In genomic region chr1:109807398-109807795, GRCh38 we compare ENCODE assay signal across 22 cellular contexts. TPM values are rescaled to one million over a fixed set of nuclear protein-coding genes. Genes with fewer than 3 reads are reported as not detected.
DNase-seq lines count a peak whose midpoint lies in the region; ATAC-seq and TF ChIP-seq lines count a peak whose summit lies in the region.
"Had no signal": no experiment of that assay in that cellular context is flagged by ENCODE, and none has a peak within 500 bp of the region (broad histone marks: within the 10 kb centered on the region; RNA-seq: fewer than 3 reads in every experiment).

No MANE protein-coding gene starts in this region.

- no peak overlapping the region for H3K9ac ChIP-seq in stomach smooth muscle (ENCODE audit: low read length in 2 of 2)

- no peaks in the 10 kb centered on the region for H3K9me3 ChIP-seq in PC-9 (ENCODE audit: insufficient read depth, low read depth)
- no peaks in the 10 kb centered on the region for H3K9me3 ChIP-seq in lower lobe of right lung
- no peaks in the 10 kb centered on the region for H3K9me3 ChIP-seq in stomach smooth muscle (ENCODE audit: control insufficient read depth in 2 of 2, low read length in 2 of 2)
- H3K9me3 ChIP-seq: adrenal gland, suprapubic skin had no signal

- CTCF ChIA-PET in PC-9 (lab: Charles Lee): interaction anchor here (0.5 kb wide), 1 partner anchor 141 kb away, joined by 5 read pairs; no protein-coding TSS in a partner anchor

- intact Hi-C loops in PC-9 (cut with micrococcal nuclease; ENCODE audit: unreplicated experiment): no loop called here
- intact Hi-C loops in lower lobe of right lung (cut with DNase I): no loop called here

- H3K27me3 ChIP-seq in PC-9 (ENCODE audit: insufficient read depth, low read depth): no peaks in the 10 kb centered on the region
- no peaks in the 10 kb centered on the region for H3K27me3 ChIP-seq in lower lobe of right lung (ENCODE audit: low read depth)
- H3K27me3 ChIP-seq in stomach smooth muscle (ENCODE audit: control insufficient read depth in 1 of 2, insufficient read depth in 2 of 2, low read length in 2 of 2): no peaks in the 10 kb centered on the region
- H3K27me3 ChIP-seq: adrenal gland, suprapubic skin had no signal

- peaks cover 23% of the 10 kb centered on the region; the same call in 1 of the 2 replicates for H3F3A ChIP-seq in PC-9 (ENCODE audit: insufficient read depth, low read depth)

- DNase-seq in activated effector memory CD4-positive, alpha-beta T cell treated with anti-CD3 and anti-CD28 coated beads, Interleukin-2, amount 50 U/mL, for 16 hours: peak; percentile 43
- DNase-seq in activated effector memory CD4-positive, alpha-beta T cell treated with Interleukin-2 at 50 U/mL for 16 hours: no peak
- DNase-seq in PC-9 (no peak), lower lobe of right lung (no peak), DMS53 treated with DMSO at 0.1 percent for 48 hours (lab: John Stamatoyannopoulos, UW; ENCODE audit: unreplicated experiment) (no peak)
- DNase-seq: activated CD8-positive, alpha-beta T cell treated with anti-CD3 and anti-CD28 coated beads, Interleukin-2, amount 10 ng/mL, durations not matched to agents 7 days and 5 days; DMS 273 treated with DMSO at 0.1 percent for 48 hours; GF-D8; NCI-H187 treated with DMSO at 0.1 percent for 48 hours; NCI-H2227 treated with DMSO at 0.1 percent for 48 hours; NCI-H748 treated with DMSO at 0.1 percent for 48 hours; occipital lobe; Right ventricle myocardium superior had no signal

- H3K79me2 ChIP-seq in PC-9 (ENCODE audit: low read depth): no peaks in the 10 kb centered on the region

- no peak overlapping the region for H3K4me2 ChIP-seq in PC-9

- H4K20me1 ChIP-seq in PC-9 (ENCODE audit: insufficient read depth): no peaks in the 10 kb centered on the region

- no TSS peak for BruUV-seq in PC-9 (replicated peaks; lab: Mats Ljungman, UMichigan)

- TF ChIP-seq CTCF in PC-9 (conservative IDR thresholded peaks at IDR 0.05): no peak
- TF ChIP-seq CTCF in lower lobe of right lung (IDR thresholded peaks at IDR 0.05): no peak

- peaks cover 24% of the 10 kb centered on the region for H3K4me1 ChIP-seq in PC-9 (replicated peaks; ENCODE audit: insufficient read depth)
- H3K4me1 ChIP-seq in lower lobe of right lung: peaks cover 41% of the 10 kb centered on the region
- H3K4me1 ChIP-seq in stomach smooth muscle (ENCODE audit: control insufficient read depth, insufficient read depth, low read length): peaks cover 35% of the 10 kb centered on the region
- H3K4me1 ChIP-seq: adrenal gland had no signal

- H3K27ac ChIP-seq in PC-9: 0 out of 2 replicates have a peak overlapping the region, but pooled peaks have one; percentile 10
- peak overlapping the region; percentile 18 for H3K27ac ChIP-seq in lower lobe of right lung
- H3K27ac ChIP-seq in stomach smooth muscle (ENCODE audit: low read length): peak overlapping the region; percentile 60
- H3K27ac ChIP-seq: adrenal gland, coronary artery, suprapubic skin had no signal

- H3K36me3 ChIP-seq in PC-9 (ENCODE audit: low read depth) (no peaks in the 10 kb centered on the region), lower lobe of right lung (no peaks in the 10 kb centered on the region), stomach smooth muscle (ENCODE audit: control insufficient read depth in 2 of 2, insufficient read depth in 2 of 2, low read length in 2 of 2) (no peaks in the 10 kb centered on the region)
- H3K36me3 ChIP-seq: adrenal gland, suprapubic skin had no signal

- H3K4me3 ChIP-seq in PC-9 (no peak overlapping the region), lower lobe of right lung (no peak overlapping the region), stomach smooth muscle (ENCODE audit: low read length in 2 of 2) (no peak overlapping the region)
- H3K4me3 ChIP-seq: adrenal gland, coronary artery, suprapubic skin had no signal

- POLR2A ChIA-PET in PC-9 (lab: Charles Lee; ENCODE audit: unreplicated experiment): no interaction called here

- ATAC-seq in lower lobe of right lung: no peak
- no peak for ATAC-seq in HG03571 (IDR thresholded peaks at IDR 0.05; ENCODE audit: unreplicated experiment)
- ATAC-seq in HG03135 (IDR thresholded peaks at IDR 0.05; ENCODE audit: unreplicated experiment): no peak
- ATAC-seq: activated CD8-positive, alpha-beta T cell treated with anti-CD3 and anti-CD28 coated beads, Interleukin-2, amount 10 ng/mL, durations not matched to agents 7 days and 5 days; left lobe of liver had no signal

- no peak overlapping the region for H2AFZ ChIP-seq in PC-9

- H3K9me2 ChIP-seq in PC-9 (ENCODE audit: insufficient read depth): no peaks in the 10 kb centered on the region

RNA-seq across cellular contexts. Expression of gene EPS8L3, which starts 43.7 kb away (rescaled TPM):
- total RNA-seq in PC-9 (2021) (0.68 and 1.2 TPM in 2 replicates), lower lobe of right lung (not detected)
- total RNA-seq: activated CD8-positive, alpha-beta T cell treated with anti-CD3 and anti-CD28 coated beads, Interleukin-2, amount 10 ng/mL, durations not matched to agents 7 days and 5 days; mononuclear cell; occipital lobe; Right ventricle myocardium superior; suprapubic skin; T-helper 1 cell treated with Interleukin-12 subunit alpha and Interleukin-12 subunit beta and Interleukin-4 antibody, amounts not matched to agents 30 ng/mL and 1 ng/mL, for 36 hours had no signal

Comparison
In these comparisons a context has a peak if more than half of its experiments do, and no peak if none do; other contexts are left out.
1. H3K27ac ChIP-seq: peak in every context shown above with its lines; median percentile 60 in stomach smooth muscle; 18 in lower lobe of right lung; 10 in PC-9.